Comparison of ENCODE assay signal across 10 cellular contexts in genomic region chr2:134926231-134926931, GRCh38. TPM values are rescaled to one million over a fixed set of nuclear protein-coding genes. Genes with fewer than 3 reads are reported as not detected.
A peak's percentile ranks its signal among the peaks of the same experiment; 100 is the strongest.
DNase-seq lines count a peak whose midpoint lies in the region; ATAC-seq and TF ChIP-seq lines count a peak whose summit lies in the region.
"Had no signal": no experiment of that assay in that cellular context is flagged by ENCODE, and none has a peak within 500 bp of the region (broad histone marks: within the 10 kb centered on the region; RNA-seq: fewer than 3 reads in every experiment).

No MANE protein-coding gene starts in this region.

- H3K27me3 ChIP-seq in SU-DHL-6 (ENCODE audit: low read length) (no peaks in the 10 kb centered on the region), fibroblast of lung (ENCODE audit: control insufficient read depth, insufficient read depth, low read length) (no peaks in the 10 kb centered on the region), sigmoid colon (no peaks in the 10 kb centered on the region)

- TF ChIP-seq POLR2A in sigmoid colon (IDR thresholded peaks at IDR 0.05), result no peak

- H2AFZ ChIP-seq in SU-DHL-6 (ENCODE audit: low read depth, low read length, severe bottlenecking) (no peak overlapping the region), fibroblast of lung (ENCODE audit: low read length) (no peak overlapping the region)

- H3K79me2 ChIP-seq in SU-DHL-6 (ENCODE audit: insufficient read depth, low read length), result peaks cover 100% of the 10 kb centered on the region
- peaks cover 97% of the 10 kb centered on the region for H3K79me2 ChIP-seq in fibroblast of lung (ENCODE audit: control insufficient read depth, insufficient read depth, low read length)

- TF ChIP-seq CTCF in activated CD8-positive, alpha-beta T cell treated with anti-CD3 and anti-CD28 coated beads for 36 hours (IDR thresholded peaks at IDR 0.05), result no peak
- TF ChIP-seq CTCF in SU-DHL-6 (IDR thresholded peaks at IDR 0.05; ENCODE audit: insufficient read depth, low read length, poor library complexity, severe bottlenecking), result no peak
- TF ChIP-seq CTCF in fibroblast of lung (conservative IDR thresholded peaks at IDR 0.05 in 1 of 2, IDR thresholded peaks at IDR 0.05 in 1 of 2; ENCODE audit: low read depth in 1 of 2, low read length in 2 of 2), result no peak
- TF ChIP-seq CTCF in sigmoid colon (IDR thresholded peaks at IDR 0.05), result no peak
- no peak for TF ChIP-seq CTCF in RWPE1 (conservative IDR thresholded peaks at IDR 0.05; ENCODE audit: low read depth)

- H3K4me1 Mint-ChIP-seq in activated CD8-positive, alpha-beta T cell treated with anti-CD3 and anti-CD28 coated beads for 36 hours (ENCODE audit: low read depth), result peaks cover 67% of the 10 kb centered on the region
- peaks cover 55% of the 10 kb centered on the region for H3K4me1 Mint-ChIP-seq in activated CD8-positive, alpha-beta T cell treated with anti-CD3 and anti-CD28 coated beads, Interleukin-2, amount 10 ng/mL, durations not matched to agents 7 days and 5 days (ENCODE audit: low read depth)

- no peak overlapping the region for H3K9ac ChIP-seq in SU-DHL-6 (ENCODE audit: low read length)
- H3K9ac ChIP-seq in fibroblast of lung (ENCODE audit: insufficient read depth, low read length), result no peak overlapping the region

- H3K9me3 ChIP-seq in SU-DHL-6 (ENCODE audit: insufficient read depth, low read length), result no peaks in the 10 kb centered on the region
- H3K9me3 ChIP-seq in fibroblast of lung (ENCODE audit: control insufficient read depth, insufficient read depth, low read depth, low read length), result no peaks in the 10 kb centered on the region
- H3K9me3 ChIP-seq in sigmoid colon, result no peaks in the 10 kb centered on the region

- H3K9me2 ChIP-seq in SU-DHL-6 (replicated peaks; ENCODE audit: insufficient read depth, low read length), result no peaks in the 10 kb centered on the region

- H3K27ac Mint-ChIP-seq in activated CD8-positive, alpha-beta T cell treated with anti-CD3 and anti-CD28 coated beads for 36 hours, result peak overlapping the region; percentile 50
- no peak overlapping the region for H3K27ac Mint-ChIP-seq in activated CD8-positive, alpha-beta T cell treated with anti-CD3 and anti-CD28 coated beads, Interleukin-2, amount 10 ng/mL, durations not matched to agents 7 days and 5 days

- H3K36me3 Mint-ChIP-seq in activated CD8-positive, alpha-beta T cell treated with anti-CD3 and anti-CD28 coated beads for 36 hours (ENCODE audit: low read depth), result peaks cover 39% of the 10 kb centered on the region
- peaks cover 44% of the 10 kb centered on the region for H3K36me3 Mint-ChIP-seq in activated CD8-positive, alpha-beta T cell treated with anti-CD3 and anti-CD28 coated beads, Interleukin-2, amount 10 ng/mL, durations not matched to agents 7 days and 5 days (ENCODE audit: low read depth)

- H3K27me3 Mint-ChIP-seq in activated CD8-positive, alpha-beta T cell treated with anti-CD3 and anti-CD28 coated beads for 36 hours, result no peaks in the 10 kb centered on the region
- no peaks in the 10 kb centered on the region for H3K27me3 Mint-ChIP-seq in activated CD8-positive, alpha-beta T cell treated with anti-CD3 and anti-CD28 coated beads, Interleukin-2, amount 10 ng/mL, durations not matched to agents 7 days and 5 days (ENCODE audit: low read depth)

- H3K9me3 Mint-ChIP-seq in activated CD8-positive, alpha-beta T cell treated with anti-CD3 and anti-CD28 coated beads for 36 hours, result no peaks in the 10 kb centered on the region
- H3K9me3 Mint-ChIP-seq in activated CD8-positive, alpha-beta T cell treated with anti-CD3 and anti-CD28 coated beads, Interleukin-2, amount 10 ng/mL, durations not matched to agents 7 days and 5 days (ENCODE audit: insufficient read depth), result no peaks in the 10 kb centered on the region

- whole genome bisulfite sequencing in sigmoid colon, 2 donors, result 65 to 82% methylated on average over 3 of the region's 3 CpGs

- POLR2A ChIA-PET in activated CD8-positive, alpha-beta T cell treated with anti-CD3 and anti-CD28 coated beads for 36 hours (lab: Charles Lee), result interaction anchor here (0.7 to 1.9 kb wide), 4 partner anchors 9 to 894 kb away, joined by 3 to 4 read pairs (median 3); no protein-coding TSS in a partner anchor
- POLR2A ChIA-PET in activated CD8-positive, alpha-beta T cell treated with anti-CD3 and anti-CD28 coated beads, Interleukin-2, amount 10 ng/mL, durations not matched to agents 7 days and 5 days (lab: Charles Lee), result interaction anchor here (1.5 kb wide), 1 partner anchor 8 kb away, joined by 3 read pairs; no protein-coding TSS in a partner anchor
- POLR2A ChIA-PET in RWPE1 (lab: Yijun Ruan, JAX; ENCODE audit: low non-redundant PET), result no interaction called here

- H3K4me3 Mint-ChIP-seq in activated CD8-positive, alpha-beta T cell treated with anti-CD3 and anti-CD28 coated beads for 36 hours, result no peak overlapping the region
- H3K4me3 Mint-ChIP-seq in activated CD8-positive, alpha-beta T cell treated with anti-CD3 and anti-CD28 coated beads, Interleukin-2, amount 10 ng/mL, durations not matched to agents 7 days and 5 days, result no peak overlapping the region

- peaks cover 79% of the 10 kb centered on the region for H4K20me1 ChIP-seq in SU-DHL-6 (ENCODE audit: low read depth, low read length)
- peaks cover 2% of the 10 kb centered on the region for H4K20me1 ChIP-seq in fibroblast of lung (ENCODE audit: control insufficient read depth, extremely low read depth, insufficient read depth, low read length)

- H3K27ac ChIP-seq in SU-DHL-6 (ENCODE audit: low read depth, low read length) (no peak overlapping the region), fibroblast of lung (ENCODE audit: insufficient read depth, low read length) (no peak overlapping the region), sigmoid colon (peak overlapping the region in 3 of 4 donors; percentile 38 to 56 (median 48)), RWPE1 (no peak overlapping the region)

- no peak for ATAC-seq in activated CD8-positive, alpha-beta T cell treated with anti-CD3 and anti-CD28 coated beads for 36 hours
- ATAC-seq in activated CD8-positive, alpha-beta T cell treated with anti-CD3 and anti-CD28 coated beads, Interleukin-2, amount 10 ng/mL, durations not matched to agents 7 days and 5 days, result no peak
- no peak for ATAC-seq in GM19455 (IDR thresholded peaks at IDR 0.05; ENCODE audit: unreplicated experiment)

- intact Hi-C loops in activated CD8-positive, alpha-beta T cell treated with anti-CD3 and anti-CD28 coated beads for 36 hours (cut with micrococcal nuclease), result no loop called here
- intact Hi-C loops in sigmoid colon (cut with DNase I), result no loop called here

- peaks cover 7% of the 10 kb centered on the region for H3K4me1 ChIP-seq in fibroblast of lung (ENCODE audit: control insufficient read depth, extremely low read depth, insufficient read depth, low read length)
- peaks cover 0 to 90% (median 63%) of the 10 kb centered on the region in 4 donors for H3K4me1 ChIP-seq in sigmoid colon

- peaks cover 12% of the 10 kb centered on the region; the same call in 1 of the 2 replicates for H3F3A ChIP-seq in SU-DHL-6 (ENCODE audit: insufficient read depth)

- no peak for TF ChIP-seq EP300 in sigmoid colon (IDR thresholded peaks at IDR 0.05)

- H3K4me3 ChIP-seq in SU-DHL-6 (ENCODE audit: insufficient read depth, low read length, poor library complexity, severe bottlenecking), result no peak overlapping the region
- H3K4me3 ChIP-seq in fibroblast of lung (replicated peaks in 1 of 4; ENCODE audit: control extremely low read depth in 1 of 4, insufficient read depth in 1 of 4, low read depth in 3 of 4, low read length in 4 of 4), result no peak overlapping the region
- no peak overlapping the region for H3K4me3 ChIP-seq in sigmoid colon

- no peak for DNase-seq in activated CD8-positive, alpha-beta T cell treated with anti-CD3 and anti-CD28 coated beads for 36 hours
- no peak for DNase-seq in activated CD8-positive, alpha-beta T cell treated with anti-CD3 and anti-CD28 coated beads, Interleukin-2, amount 10 ng/mL, durations not matched to agents 7 days and 5 days
- DNase-seq in fibroblast of lung (ENCODE audit: low read depth in 2 of 2), result peak; percentile 7 to 27
- DNase-seq in sigmoid colon, result no peak
- DNase-seq in cortex of kidney (lab: John Stamatoyannopoulos, UW), result no peak
- DNase-seq in RWPE1 (ENCODE audit: low spot score), result no peak
- DNase-seq: activated CD4-positive, alpha-beta T cell treated with anti-CD3 and anti-CD28 coated beads, Interleukin-2, amount 50 U/mL, for 4 hours; SHP77 treated with DMSO at 0.1 percent for 48 hours had no signal

- CTCF ChIA-PET in activated CD8-positive, alpha-beta T cell treated with anti-CD3 and anti-CD28 coated beads for 36 hours (lab: Charles Lee), result interaction anchor here (1.2 to 2.0 kb wide), 2 partner anchors 9 to 18 kb away, joined by 3 to 5 read pairs; no protein-coding TSS in a partner anchor
- CTCF ChIA-PET in activated CD8-positive, alpha-beta T cell treated with anti-CD3 and anti-CD28 coated beads, Interleukin-2, amount 10 ng/mL, durations not matched to agents 7 days and 5 days (lab: Charles Lee), result interaction anchor here (0.9 to 1.3 kb wide), 2 partner anchors 16 to 875 kb away, joined by 3 read pairs; no protein-coding TSS in a partner anchor
- CTCF ChIA-PET in RWPE1 (lab: Yijun Ruan, JAX), result interaction anchor here (0.6 kb wide), 1 partner anchor 1549 kb away, joined by 3 read pairs; no protein-coding TSS in a partner anchor

- peak overlapping the region; percentile 9 for H3K4me2 ChIP-seq in SU-DHL-6 (ENCODE audit: low read depth, low read length, poor library complexity, severe bottlenecking)
- H3K4me2 ChIP-seq in fibroblast of lung (ENCODE audit: extremely low read depth, insufficient read depth, low read length), result peak overlapping the region; percentile 23

- H3K36me3 ChIP-seq in SU-DHL-6 (ENCODE audit: low read length) (peaks cover 28% of the 10 kb centered on the region; the same call in 1 of the 2 replicates), fibroblast of lung (ENCODE audit: control insufficient read depth, insufficient read depth, low read length) (no peaks in the 10 kb centered on the region), sigmoid colon (peaks cover 0 to 6% (median 0%) of the 10 kb centered on the region in 4 donors)

RNA-seq across cellular contexts. Expression of gene CCNT2, which starts 7.8 kb away (rescaled TPM):
- total RNA-seq in activated CD8-positive, alpha-beta T cell treated with anti-CD3 and anti-CD28 coated beads for 36 hours, result 10 to 100 TPM; 30.5 to 32.1 TPM
- 10 to 100 TPM; 37.7 to 38.0 TPM for total RNA-seq in activated CD8-positive, alpha-beta T cell treated with anti-CD3 and anti-CD28 coated beads, Interleukin-2, amount 10 ng/mL, durations not matched to agents 7 days and 5 days
- 21.1 and 30.1 TPM in 2 replicates for total RNA-seq in fibroblast of lung
- polyA plus RNA-seq in fibroblast of lung, result 10.5 and 10.8 TPM in 2 replicates
- polyA plus RNA-seq in fibroblast of lung (2012), result 7.7 and 7.8 TPM in 2 replicates
- polyA minus RNA-seq in fibroblast of lung (ENCODE audit: low replicate concordance), result 7.7 and 12.0 TPM in 2 replicates
- 10 to 100 TPM; 27.4 to 33.2 (median 32.1) TPM for total RNA-seq in sigmoid colon
- 10 to 100 TPM in 1 of 3 donors, 1 to 10 TPM in 2; 4.8 to 10.2 (median 5.1) TPM for polyA plus RNA-seq in sigmoid colon

Comparison
In these comparisons a context has a peak if more than half of its experiments do, and no peak if none do; other contexts are left out.
1. DNase-seq: peak in fibroblast of lung (2 of 2); none in activated CD8-positive, alpha-beta T cell treated with anti-CD3 and anti-CD28 coated beads for 36 hours (single experiment), activated CD8-positive, alpha-beta T cell treated with anti-CD3 and anti-CD28 coated beads, Interleukin-2, amount 10 ng/mL, durations not matched to agents 7 days and 5 days (single experiment), sigmoid colon (single experiment), cortex of kidney (single experiment) and RWPE1 (single experiment).
2. H3K27ac ChIP-seq: peak in sigmoid colon (3 of 4); none in SU-DHL-6 (single experiment), fibroblast of lung (single experiment) and RWPE1 (single experiment).